9 cellular contexts compared by ENCODE assay signal in genomic region chr5:123099514-123100151, GRCh38. TPM values are rescaled to one million over a fixed set of nuclear protein-coding genes. Genes with fewer than 3 reads are reported as not detected.
DNase-seq lines count a peak whose midpoint lies in the region; ATAC-seq, FAIRE-seq and TF ChIP-seq lines count a peak whose summit lies in the region.
"Had no signal": no experiment of that assay in that cellular context is flagged by ENCODE, and none has a peak within 500 bp of the region (broad histone marks: within the 10 kb centered on the region; RNA-seq: fewer than 3 reads in every experiment).

No MANE protein-coding gene starts in this region.

- no peaks in the 10 kb centered on the region; the same call in 1 of the 2 replicates for H3K9me2 ChIP-seq in PC-9 (ENCODE audit: insufficient read depth)

- no peaks in the 10 kb centered on the region for H3K36me3 ChIP-seq in HUES6 (ENCODE audit: control insufficient read depth, insufficient read depth, low read length)
- no peaks in the 10 kb centered on the region for H3K36me3 ChIP-seq in astrocyte (ENCODE audit: insufficient read depth, low read length)
- no peaks in the 10 kb centered on the region for H3K36me3 ChIP-seq in iPS-15b (ENCODE audit: control insufficient read depth, insufficient read depth, low read length)
- H3K36me3 ChIP-seq in smooth muscle cell (ENCODE audit: low read depth), result no peaks in the 10 kb centered on the region
- no peaks in the 10 kb centered on the region for H3K36me3 ChIP-seq in PC-9 (ENCODE audit: low read depth)

- H3K4me3 Mint-ChIP-seq in astrocyte (ENCODE audit: unreplicated experiment), result no peak overlapping the region

- H3K27ac ChIP-seq in HUES6 (ENCODE audit: low read depth, low read length) (no peak overlapping the region), astrocyte (ENCODE audit: low read depth, low read length) (no peak overlapping the region), smooth muscle cell (ENCODE audit: low read depth) (peak overlapping the region; percentile 75), PC-9 (no peak overlapping the region)
- H3K27ac ChIP-seq: SK-N-MC had no signal

- peaks cover 2% of the 10 kb centered on the region for H3K9me3 Mint-ChIP-seq in astrocyte (ENCODE audit: unreplicated experiment)

- no peak for FAIRE-seq in astrocyte (lab: Jason Lieb, UNC)

- no peak overlapping the region for H3K27ac Mint-ChIP-seq in astrocyte (ENCODE audit: unreplicated experiment)

- H3K9ac ChIP-seq in HUES6 (ENCODE audit: low read length) (no peak overlapping the region), astrocyte (ENCODE audit: low read length) (no peak overlapping the region), iPS-15b (ENCODE audit: low read depth, low read length) (no peak overlapping the region), smooth muscle cell (ENCODE audit: low read depth) (peak overlapping the region; percentile 53)

- POLR2A ChIA-PET in PC-9 (lab: Charles Lee; ENCODE audit: unreplicated experiment), result no interaction called here

- no TSS peak for BruUV-seq in PC-9 (replicated peaks; lab: Mats Ljungman, UMichigan)

- TF ChIP-seq CTCF in astrocyte (IDR thresholded peaks at IDR 0.05; ENCODE audit: insufficient read depth, low read depth, low read length) (no peak), smooth muscle cell (IDR thresholded peaks at IDR 0.05; ENCODE audit: borderline replicate concordance, insufficient read depth, poor library complexity, severe bottlenecking) (no peak), PC-9 (conservative IDR thresholded peaks at IDR 0.05) (no peak)

- H3K4me3 ChIP-seq in HUES6 (ENCODE audit: low read depth, low read length), result peak overlapping the region; percentile 69
- H3K4me3 ChIP-seq in astrocyte (ENCODE audit: insufficient read depth, low read depth, low read length), result peak overlapping the region; percentile 39
- peak overlapping the region; percentile 51 for H3K4me3 ChIP-seq in iPS-15b (ENCODE audit: low read depth, low read length)
- peak overlapping the region; percentile 53 for H3K4me3 ChIP-seq in smooth muscle cell
- no peak overlapping the region for H3K4me3 ChIP-seq in PC-9
- H3K4me3 ChIP-seq: SK-N-MC had no signal

- H2AFZ ChIP-seq in astrocyte (ENCODE audit: low read depth, low read length) (peak overlapping the region; percentile 69), smooth muscle cell (ENCODE audit: low read depth) (peak overlapping the region; percentile 80), PC-9 (no peak overlapping the region)

- peaks cover 66% of the 10 kb centered on the region for H3K27me3 Mint-ChIP-seq in astrocyte (ENCODE audit: low read depth, unreplicated experiment)

- DNase-seq in astrocyte (ENCODE audit: low read depth) (no peak), smooth muscle cell (lab: John Stamatoyannopoulos, UW; ENCODE audit: unreplicated experiment) (no peak), PC-9 (no peak)

- intact Hi-C loops in PC-9 (cut with micrococcal nuclease; ENCODE audit: unreplicated experiment), result no loop called here

- CTCF ChIA-PET in PC-9 (lab: Charles Lee), result no interaction called here

- H3K4me2 ChIP-seq in astrocyte (ENCODE audit: low read length) (peak overlapping the region; percentile 76), smooth muscle cell (peak overlapping the region; percentile 91), PC-9 (no peak overlapping the region)

- H3F3A ChIP-seq in smooth muscle cell (ENCODE audit: low read depth) (no peaks in the 10 kb centered on the region), PC-9 (ENCODE audit: insufficient read depth, low read depth) (no peaks in the 10 kb centered on the region)

- H3K4me1 ChIP-seq in HUES6 (ENCODE audit: control insufficient read depth, insufficient read depth, low read length), result peaks cover 10% of the 10 kb centered on the region; the same call in 1 of the 2 replicates
- H3K4me1 ChIP-seq in astrocyte (ENCODE audit: insufficient read depth, low read length), result peaks cover 7% of the 10 kb centered on the region
- H3K4me1 ChIP-seq in iPS-15b (ENCODE audit: control insufficient read depth, insufficient read depth, low read length), result peaks cover 3% of the 10 kb centered on the region
- H3K4me1 ChIP-seq in smooth muscle cell (ENCODE audit: low read depth), result peaks cover 23% of the 10 kb centered on the region
- H3K4me1 ChIP-seq in PC-9 (replicated peaks; ENCODE audit: insufficient read depth), result no peaks in the 10 kb centered on the region

- H4K20me1 ChIP-seq in astrocyte (ENCODE audit: insufficient read depth, low read length), result peaks cover 5% of the 10 kb centered on the region
- peaks cover 8% of the 10 kb centered on the region for H4K20me1 ChIP-seq in smooth muscle cell (ENCODE audit: low read depth)
- no peaks in the 10 kb centered on the region for H4K20me1 ChIP-seq in PC-9 (ENCODE audit: insufficient read depth)

- H3K9me3 ChIP-seq in HUES6 (ENCODE audit: control insufficient read depth, insufficient read depth, low read depth, low read length) (no peaks in the 10 kb centered on the region), astrocyte (ENCODE audit: insufficient read depth, low read depth, low read length) (peaks cover 4% of the 10 kb centered on the region), iPS-15b (ENCODE audit: control insufficient read depth, insufficient read depth, low read length) (no peaks in the 10 kb centered on the region), smooth muscle cell (replicated peaks; ENCODE audit: low read depth) (no peaks in the 10 kb centered on the region), PC-9 (ENCODE audit: insufficient read depth, low read depth) (no peaks in the 10 kb centered on the region)

- ATAC-seq in HG03108 (IDR thresholded peaks at IDR 0.05; ENCODE audit: unreplicated experiment) (no peak), HG03571 (IDR thresholded peaks at IDR 0.05; ENCODE audit: unreplicated experiment) (no peak), HG03354 (IDR thresholded peaks at IDR 0.05; ENCODE audit: poor library complexity, severe bottlenecking, unreplicated experiment) (no peak)

- peaks cover 81% of the 10 kb centered on the region for H3K27me3 ChIP-seq in HUES6 (ENCODE audit: control insufficient read depth, insufficient read depth, low read length)
- peaks cover 60% of the 10 kb centered on the region for H3K27me3 ChIP-seq in astrocyte (ENCODE audit: insufficient read depth, low read length)
- peaks cover 80% of the 10 kb centered on the region for H3K27me3 ChIP-seq in iPS-15b (ENCODE audit: control insufficient read depth, insufficient read depth, low read length)
- H3K27me3 ChIP-seq in smooth muscle cell (ENCODE audit: low read depth), result peaks cover 7% of the 10 kb centered on the region
- H3K27me3 ChIP-seq in PC-9 (ENCODE audit: insufficient read depth, low read depth), result no peaks in the 10 kb centered on the region

- peaks cover under 1% of the 10 kb centered on the region for H3K4me1 Mint-ChIP-seq in astrocyte (ENCODE audit: low read depth, unreplicated experiment)

- H3K36me3 Mint-ChIP-seq in astrocyte (ENCODE audit: low read depth, unreplicated experiment), result peaks cover 6% of the 10 kb centered on the region

- 27% methylated on average over 42 of the region's 45 CpGs for WGBS in smooth muscle cell (ENCODE audit: low lambda C conversion rate)

- H3K79me2 ChIP-seq in astrocyte (ENCODE audit: insufficient read depth, low read length) (no peaks in the 10 kb centered on the region), smooth muscle cell (ENCODE audit: low read depth) (peaks cover 100% of the 10 kb centered on the region), PC-9 (ENCODE audit: low read depth) (no peaks in the 10 kb centered on the region)

RNA-seq across cellular contexts. Expression of gene PRDM6, which starts 10.6 kb away (rescaled TPM):
- total RNA-seq in astrocyte (0.43 and 1.2 TPM in 2 replicates), smooth muscle cell (12.9 and 16.5 TPM in 2 replicates), PC-9 (2021) (0.26 and 0.40 TPM in 2 replicates)
- polyA plus RNA-seq in smooth muscle cell, result 20.4 and 28.1 TPM in 2 replicates
